ENCODE assay signal across 8 cellular contexts in the genomic region with DNA sequence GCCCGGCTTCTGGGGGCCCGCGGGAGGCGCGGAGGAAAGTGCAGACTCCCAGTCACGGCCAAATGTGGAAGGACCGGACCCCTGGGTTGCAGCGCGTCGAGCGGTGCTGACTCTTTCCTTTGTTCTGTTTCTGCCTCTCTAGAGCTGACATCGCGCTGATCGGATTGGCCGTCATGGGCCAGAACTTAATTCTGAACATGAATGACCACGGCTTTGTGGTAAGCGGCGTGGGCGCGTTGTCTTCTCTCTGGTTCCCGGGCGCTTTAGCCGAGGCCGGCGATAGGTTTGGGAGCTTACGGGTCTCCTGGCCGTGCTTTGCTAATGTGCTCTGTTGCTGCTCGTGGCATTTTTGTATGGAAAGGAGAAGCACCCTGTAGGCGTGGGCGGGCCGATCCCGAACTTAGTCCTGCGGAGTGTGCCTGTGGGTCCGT. TPM values are rescaled to one million over a fixed set of nuclear protein-coding genes. Genes with fewer than 3 reads are reported as not detected.
DNase-seq lines count a peak whose midpoint lies in the region; ATAC-seq and TF ChIP-seq lines count a peak whose summit lies in the region.

No MANE protein-coding gene starts in this region.

- H3K4me1 ChIP-seq in PC-9 (replicated peaks; ENCODE audit: insufficient read depth) (peaks cover 25% of the 10 kb centered on the region), colonic mucosa (peaks cover 11% of the 10 kb centered on the region), lower lobe of right lung (peaks cover 29% of the 10 kb centered on the region)

- TF ChIP-seq CTCF in PC-9 (conservative IDR thresholded peaks at IDR 0.05) (no peak), colonic mucosa (IDR thresholded peaks at IDR 0.05) (no peak), lower lobe of right lung (IDR thresholded peaks at IDR 0.05) (no peak)

- H4K20me1 ChIP-seq in PC-9 (ENCODE audit: insufficient read depth), result peaks cover 6% of the 10 kb centered on the region; the same call in 1 of the 2 replicates

- H3K79me2 ChIP-seq in PC-9 (ENCODE audit: low read depth), result peaks cover 70% of the 10 kb centered on the region

- peaks cover 31% of the 10 kb centered on the region for H3K4me1 Mint-ChIP-seq in activated CD4-positive, alpha-beta T cell treated with anti-CD3 and anti-CD28 coated beads for 36 hours

- peak; percentile 37 for DNase-seq in activated CD4-positive, alpha-beta T cell treated with anti-CD3 and anti-CD28 coated beads for 36 hours
- DNase-seq in activated CD4-positive, alpha-beta T cell treated with anti-CD3 and anti-CD28 coated beads for 1 hour, result no peak
- DNase-seq in PC-9, result no peak
- no peak for DNase-seq in colonic mucosa
- peak; percentile 75 for DNase-seq in lower lobe of right lung
- DNase-seq in superior temporal gyrus (ENCODE audit: extremely low spot score), result peak; percentile 38
- no peak for DNase-seq in COLO668 (lab: John Stamatoyannopoulos, UW; ENCODE audit: unreplicated experiment)

- H3K9me2 ChIP-seq in PC-9 (ENCODE audit: insufficient read depth), result no peaks in the 10 kb centered on the region

- peaks cover 40% of the 10 kb centered on the region for H3K36me3 ChIP-seq in PC-9 (ENCODE audit: low read depth)
- peaks cover 15% of the 10 kb centered on the region for H3K36me3 ChIP-seq in colonic mucosa
- H3K36me3 ChIP-seq in lower lobe of right lung, result peaks cover 28% of the 10 kb centered on the region

- no peaks in the 10 kb centered on the region for H3K27me3 Mint-ChIP-seq in activated CD4-positive, alpha-beta T cell treated with anti-CD3 and anti-CD28 coated beads for 36 hours

- H3K4me3 Mint-ChIP-seq in activated CD4-positive, alpha-beta T cell treated with anti-CD3 and anti-CD28 coated beads for 36 hours, result peak overlapping the region; percentile 86

- H3K9me3 ChIP-seq in PC-9 (ENCODE audit: insufficient read depth, low read depth), result no peaks in the 10 kb centered on the region
- no peaks in the 10 kb centered on the region for H3K9me3 ChIP-seq in colonic mucosa
- H3K9me3 ChIP-seq in lower lobe of right lung, result no peaks in the 10 kb centered on the region

- no peaks in the 10 kb centered on the region for H3K27me3 ChIP-seq in PC-9 (ENCODE audit: insufficient read depth, low read depth)
- no peaks in the 10 kb centered on the region for H3K27me3 ChIP-seq in colonic mucosa
- H3K27me3 ChIP-seq in lower lobe of right lung (ENCODE audit: low read depth), result no peaks in the 10 kb centered on the region

- H3K36me3 Mint-ChIP-seq in activated CD4-positive, alpha-beta T cell treated with anti-CD3 and anti-CD28 coated beads for 36 hours (ENCODE audit: low read depth), result peaks cover 29% of the 10 kb centered on the region

- H2AFZ ChIP-seq in PC-9, result no peak overlapping the region

- H3K9ac ChIP-seq in colonic mucosa (ENCODE audit: low read depth in 2 of 2, low read length in 2 of 2), result peak overlapping the region; percentile 77 to 78

- no peaks in the 10 kb centered on the region for H3K9me3 Mint-ChIP-seq in activated CD4-positive, alpha-beta T cell treated with anti-CD3 and anti-CD28 coated beads for 36 hours (ENCODE audit: low read depth)

- H3K27ac ChIP-seq in PC-9, result peak overlapping the region; percentile 89
- H3K27ac ChIP-seq in colonic mucosa, result peak overlapping the region; percentile 85
- peak overlapping the region; percentile 96 for H3K27ac ChIP-seq in lower lobe of right lung

- peak overlapping the region; percentile 94 for H3K4me2 ChIP-seq in PC-9

- POLR2A ChIA-PET in activated CD4-positive, alpha-beta T cell treated with anti-CD3 and anti-CD28 coated beads for 36 hours (lab: Charles Lee), result interaction anchor here (0.6 kb wide), 2 partner anchors 146 to 746 kb away, joined by 3 to 5 read pairs; no protein-coding TSS in a partner anchor
- POLR2A ChIA-PET in PC-9 (lab: Charles Lee; ENCODE audit: unreplicated experiment), result interaction anchor here (0.6 to 0.7 kb wide), 3 partner anchors 13 to 1337 kb away, joined by 3 to 6 read pairs (median 4); no protein-coding TSS in a partner anchor

- ATAC-seq in activated CD4-positive, alpha-beta T cell treated with anti-CD3 and anti-CD28 coated beads for 36 hours, result no peak
- ATAC-seq in lower lobe of right lung, result peak; percentile 14 to 22
- no peak for ATAC-seq in GM18870 (IDR thresholded peaks at IDR 0.05; ENCODE audit: unreplicated experiment)

- CTCF ChIA-PET in activated CD4-positive, alpha-beta T cell treated with anti-CD3 and anti-CD28 coated beads for 36 hours (lab: Charles Lee), result interaction anchor here (1.0 to 1.8 kb wide), 4 partner anchors 11 to 229 kb away, joined by 3 to 6 read pairs (median 5); no protein-coding TSS in a partner anchor
- CTCF ChIA-PET in PC-9 (lab: Charles Lee), result no interaction called here

- intact Hi-C loops in activated CD4-positive, alpha-beta T cell treated with anti-CD3 and anti-CD28 coated beads for 36 hours (cut with DNase I, micrococcal nuclease), result loop anchor here (1.0 to 10.0 kb wide), 6 partner anchors 29 to 860 kb away; a partner anchor contains a TSS
- intact Hi-C loops in PC-9 (cut with micrococcal nuclease; ENCODE audit: unreplicated experiment), result no loop called here
- intact Hi-C loops in colonic mucosa (cut with DNase I), result no loop called here
- intact Hi-C loops in lower lobe of right lung (cut with DNase I), result no loop called here

- peaks cover 15% of the 10 kb centered on the region; the same call in 1 of the 2 replicates for H3F3A ChIP-seq in PC-9 (ENCODE audit: insufficient read depth, low read depth)

- peak overlapping the region; percentile 78 for H3K27ac Mint-ChIP-seq in activated CD4-positive, alpha-beta T cell treated with anti-CD3 and anti-CD28 coated beads for 36 hours

- no TSS peak for BruUV-seq in PC-9 (replicated peaks; lab: Mats Ljungman, UMichigan)

- peak overlapping the region; percentile 94 for H3K4me3 ChIP-seq in PC-9
- H3K4me3 ChIP-seq in colonic mucosa, result peak overlapping the region; percentile 76
- peak overlapping the region; percentile 99 for H3K4me3 ChIP-seq in lower lobe of right lung

RNA-seq across cellular contexts. Expression of a gene that starts 0.6 kb away (rescaled TPM):
- 10 to 100 TPM; 91.6 to 93.7 TPM for total RNA-seq in activated CD4-positive, alpha-beta T cell treated with anti-CD3 and anti-CD28 coated beads for 36 hours
- total RNA-seq in PC-9 (2021), result 526 and 559 TPM in 2 replicates
- 100 to 1,000 TPM; 115 to 124 TPM for total RNA-seq in colonic mucosa
- 213 TPM for total RNA-seq in lower lobe of right lung

RNA-seq across cellular contexts. Expression of a gene that starts 30.7 kb away (rescaled TPM):
- 10 to 100 TPM; 18.1 to 22.8 TPM for total RNA-seq in activated CD4-positive, alpha-beta T cell treated with anti-CD3 and anti-CD28 coated beads for 36 hours
- 28.5 and 35.9 TPM in 2 replicates for total RNA-seq in PC-9 (2021)
- total RNA-seq in colonic mucosa, result 10 to 100 TPM; 13.2 to 26.6 TPM
- 13.4 TPM for total RNA-seq in lower lobe of right lung

RNA-seq across cellular contexts. Expression of a gene that starts 50.3 kb away (rescaled TPM):
- total RNA-seq in activated CD4-positive, alpha-beta T cell treated with anti-CD3 and anti-CD28 coated beads for 36 hours, result under 1 TPM in 1 of 2 experiments, not detected in 1; 0.16 TPM
- 1.4 and 1.6 TPM in 2 replicates for total RNA-seq in PC-9 (2021)
- total RNA-seq in colonic mucosa, result under 1 TPM in 1 of 2 donors, not detected in 1; 0.44 TPM
- not detected for total RNA-seq in lower lobe of right lung

Comparison
In these comparisons a context has a peak if more than half of its experiments do, and no peak if none do; other contexts are left out.
1. DNase-seq: peak in activated CD4-positive, alpha-beta T cell treated with anti-CD3 and anti-CD28 coated beads for 36 hours (single experiment), lower lobe of right lung (single experiment) and superior temporal gyrus (single experiment); none in activated CD4-positive, alpha-beta T cell treated with anti-CD3 and anti-CD28 coated beads for 1 hour (single experiment), PC-9 (0 of 2), colonic mucosa (single experiment) and COLO668 (single experiment).
2. ATAC-seq: peak in lower lobe of right lung (2 of 2); none in activated CD4-positive, alpha-beta T cell treated with anti-CD3 and anti-CD28 coated beads for 36 hours (single experiment) and GM18870 (single experiment).
3. intact Hi-C loops: an anchor here in activated CD4-positive, alpha-beta T cell treated with anti-CD3 and anti-CD28 coated beads for 36 hours (1.0 to 10.0 kb wide); none called in PC-9, colonic mucosa and lower lobe of right lung.
4. Peak in every context shown above with its lines, with median percentiles within 50 percentile points of each other: H3K27ac ChIP-seq and H3K4me3 ChIP-seq.